ENCODE assay signal across 1 cellular context in the genomic region with DNA sequence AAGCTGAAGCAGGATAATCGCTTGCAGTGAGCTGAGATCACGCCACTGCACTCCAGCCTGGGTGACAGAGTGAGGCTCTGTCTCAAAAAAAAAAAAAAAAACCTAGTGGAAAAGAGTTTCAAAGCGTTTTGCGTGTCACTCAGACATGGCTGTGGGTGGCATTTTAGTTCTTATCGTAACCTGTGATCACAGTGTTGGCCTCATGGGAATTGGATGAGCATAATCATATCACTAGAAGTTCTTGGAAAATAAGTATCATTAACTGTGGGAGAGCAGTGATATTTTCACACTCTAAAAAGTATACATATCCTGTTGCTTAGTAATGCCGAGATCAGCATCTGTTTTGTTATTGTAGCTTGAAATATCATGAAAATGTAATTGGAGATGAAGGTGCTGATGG.
TF ChIP-seq lines count a peak whose summit lies in the region.

No MANE protein-coding gene starts in this region.

TF ChIP-seq in K562, 482 proteins besides CTCF, POLR2A, EP300 and RAD21:
- no peak for TF ChIP-seq KDM2B (CRISPR knock-in tag; IDR thresholded peaks at IDR 0.05)
- TF ChIP-seq, protein P1, sequence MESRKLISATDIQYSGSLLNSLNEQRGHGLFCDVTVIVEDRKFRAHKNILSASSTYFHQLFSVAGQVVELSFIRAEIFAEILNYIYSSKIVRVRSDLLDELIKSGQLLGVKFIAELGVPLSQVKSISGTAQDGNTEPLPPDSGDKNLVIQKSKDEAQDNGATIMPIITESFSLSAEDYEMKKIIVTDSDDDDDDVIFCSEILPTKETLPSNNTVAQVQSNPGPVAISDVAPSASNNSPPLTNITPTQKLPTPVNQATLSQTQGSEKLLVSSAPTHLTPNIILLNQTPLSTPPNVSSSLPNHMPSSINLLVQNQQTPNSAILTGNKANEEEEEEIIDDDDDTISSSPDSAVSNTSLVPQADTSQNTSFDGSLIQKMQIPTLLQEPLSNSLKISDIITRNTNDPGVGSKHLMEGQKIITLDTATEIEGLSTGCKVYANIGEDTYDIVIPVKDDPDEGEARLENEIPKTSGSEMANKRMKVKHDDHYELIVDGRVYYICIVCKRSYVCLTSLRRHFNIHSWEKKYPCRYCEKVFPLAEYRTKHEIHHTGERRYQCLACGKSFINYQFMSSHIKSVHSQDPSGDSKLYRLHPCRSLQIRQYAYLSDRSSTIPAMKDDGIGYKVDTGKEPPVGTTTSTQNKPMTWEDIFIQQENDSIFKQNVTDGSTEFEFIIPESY (CRISPR knock-in tag; IDR thresholded peaks at IDR 0.05), result no peak
- TF ChIP-seq PCBP2 (IDR thresholded peaks at IDR 0.05; ENCODE audit: low read depth, low read length, poor library complexity, severe bottlenecking), result no peak
- TF ChIP-seq, protein P2, sequence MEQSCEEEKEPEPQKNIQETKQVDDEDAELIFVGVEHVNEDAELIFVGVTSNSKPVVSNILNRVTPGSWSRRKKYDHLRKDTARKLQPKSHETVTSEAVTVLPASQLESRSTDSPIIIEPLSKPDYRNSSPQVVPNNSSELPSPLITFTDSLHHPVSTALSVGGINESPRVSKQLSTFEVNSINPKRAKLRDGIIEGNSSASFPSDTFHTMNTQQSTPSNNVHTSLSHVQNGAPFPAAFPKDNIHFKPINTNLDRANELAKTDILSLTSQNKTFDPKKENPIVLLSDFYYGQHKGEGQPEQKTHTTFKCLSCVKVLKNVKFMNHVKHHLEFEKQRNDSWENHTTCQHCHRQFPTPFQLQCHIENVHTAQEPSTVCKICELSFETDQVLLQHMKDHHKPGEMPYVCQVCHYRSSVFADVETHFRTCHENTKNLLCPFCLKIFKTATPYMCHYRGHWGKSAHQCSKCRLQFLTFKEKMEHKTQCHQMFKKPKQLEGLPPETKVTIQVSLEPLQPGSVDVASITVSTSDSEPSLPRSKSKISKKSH (CRISPR knock-in tag; IDR thresholded peaks at IDR 0.05), result no peak
- no peak for TF ChIP-seq MAZ (CRISPR knock-in tag; conservative IDR thresholded peaks at IDR 0.05 in 1 of 2, IDR thresholded peaks at IDR 0.05 in 1 of 2)
- TF ChIP-seq, protein P3, sequence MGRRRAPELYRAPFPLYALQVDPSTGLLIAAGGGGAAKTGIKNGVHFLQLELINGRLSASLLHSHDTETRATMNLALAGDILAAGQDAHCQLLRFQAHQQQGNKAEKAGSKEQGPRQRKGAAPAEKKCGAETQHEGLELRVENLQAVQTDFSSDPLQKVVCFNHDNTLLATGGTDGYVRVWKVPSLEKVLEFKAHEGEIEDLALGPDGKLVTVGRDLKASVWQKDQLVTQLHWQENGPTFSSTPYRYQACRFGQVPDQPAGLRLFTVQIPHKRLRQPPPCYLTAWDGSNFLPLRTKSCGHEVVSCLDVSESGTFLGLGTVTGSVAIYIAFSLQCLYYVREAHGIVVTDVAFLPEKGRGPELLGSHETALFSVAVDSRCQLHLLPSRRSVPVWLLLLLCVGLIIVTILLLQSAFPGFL (CRISPR knock-in tag; IDR thresholded peaks at IDR 0.05), result no peak
- no peak for TF ChIP-seq HCFC1 (IDR thresholded peaks at IDR 0.05; ENCODE audit: low read depth, low read length)
- TF ChIP-seq EP400 (IDR thresholded peaks at IDR 0.05), result no peak
- TF ChIP-seq, protein P4, sequence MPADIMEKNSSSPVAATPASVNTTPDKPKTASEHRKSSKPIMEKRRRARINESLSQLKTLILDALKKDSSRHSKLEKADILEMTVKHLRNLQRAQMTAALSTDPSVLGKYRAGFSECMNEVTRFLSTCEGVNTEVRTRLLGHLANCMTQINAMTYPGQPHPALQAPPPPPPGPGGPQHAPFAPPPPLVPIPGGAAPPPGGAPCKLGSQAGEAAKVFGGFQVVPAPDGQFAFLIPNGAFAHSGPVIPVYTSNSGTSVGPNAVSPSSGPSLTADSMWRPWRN (IDR thresholded peaks at IDR 0.05; ENCODE audit: low read depth), result no peak
- TF ChIP-seq SIN3A (IDR thresholded peaks at IDR 0.05; ENCODE audit: borderline replicate concordance in 2 of 2, control insufficient read depth in 1 of 2, low read depth in 2 of 2, low read length in 2 of 2), result no peak
- TF ChIP-seq, protein P5, sequence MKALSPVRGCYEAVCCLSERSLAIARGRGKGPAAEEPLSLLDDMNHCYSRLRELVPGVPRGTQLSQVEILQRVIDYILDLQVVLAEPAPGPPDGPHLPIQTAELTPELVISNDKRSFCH (CRISPR knock-in tag; IDR thresholded peaks at IDR 0.05), result no peak
- TF ChIP-seq, protein P5 (tag; IDR thresholded peaks at IDR 0.05), result no peak
- TF ChIP-seq HEY1 (CRISPR knock-in tag; IDR thresholded peaks at IDR 0.05; ENCODE audit: borderline replicate concordance), result no peak
- TF ChIP-seq, protein P6, sequence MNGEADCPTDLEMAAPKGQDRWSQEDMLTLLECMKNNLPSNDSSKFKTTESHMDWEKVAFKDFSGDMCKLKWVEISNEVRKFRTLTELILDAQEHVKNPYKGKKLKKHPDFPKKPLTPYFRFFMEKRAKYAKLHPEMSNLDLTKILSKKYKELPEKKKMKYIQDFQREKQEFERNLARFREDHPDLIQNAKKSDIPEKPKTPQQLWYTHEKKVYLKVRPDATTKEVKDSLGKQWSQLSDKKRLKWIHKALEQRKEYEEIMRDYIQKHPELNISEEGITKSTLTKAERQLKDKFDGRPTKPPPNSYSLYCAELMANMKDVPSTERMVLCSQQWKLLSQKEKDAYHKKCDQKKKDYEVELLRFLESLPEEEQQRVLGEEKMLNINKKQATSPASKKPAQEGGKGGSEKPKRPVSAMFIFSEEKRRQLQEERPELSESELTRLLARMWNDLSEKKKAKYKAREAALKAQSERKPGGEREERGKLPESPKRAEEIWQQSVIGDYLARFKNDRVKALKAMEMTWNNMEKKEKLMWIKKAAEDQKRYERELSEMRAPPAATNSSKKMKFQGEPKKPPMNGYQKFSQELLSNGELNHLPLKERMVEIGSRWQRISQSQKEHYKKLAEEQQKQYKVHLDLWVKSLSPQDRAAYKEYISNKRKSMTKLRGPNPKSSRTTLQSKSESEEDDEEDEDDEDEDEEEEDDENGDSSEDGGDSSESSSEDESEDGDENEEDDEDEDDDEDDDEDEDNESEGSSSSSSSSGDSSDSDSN (IDR thresholded peaks at IDR 0.05; ENCODE audit: borderline replicate concordance in 1 of 2, low read depth in 2 of 2, low read length in 2 of 2), result no peak
- TF ChIP-seq, protein P7, sequence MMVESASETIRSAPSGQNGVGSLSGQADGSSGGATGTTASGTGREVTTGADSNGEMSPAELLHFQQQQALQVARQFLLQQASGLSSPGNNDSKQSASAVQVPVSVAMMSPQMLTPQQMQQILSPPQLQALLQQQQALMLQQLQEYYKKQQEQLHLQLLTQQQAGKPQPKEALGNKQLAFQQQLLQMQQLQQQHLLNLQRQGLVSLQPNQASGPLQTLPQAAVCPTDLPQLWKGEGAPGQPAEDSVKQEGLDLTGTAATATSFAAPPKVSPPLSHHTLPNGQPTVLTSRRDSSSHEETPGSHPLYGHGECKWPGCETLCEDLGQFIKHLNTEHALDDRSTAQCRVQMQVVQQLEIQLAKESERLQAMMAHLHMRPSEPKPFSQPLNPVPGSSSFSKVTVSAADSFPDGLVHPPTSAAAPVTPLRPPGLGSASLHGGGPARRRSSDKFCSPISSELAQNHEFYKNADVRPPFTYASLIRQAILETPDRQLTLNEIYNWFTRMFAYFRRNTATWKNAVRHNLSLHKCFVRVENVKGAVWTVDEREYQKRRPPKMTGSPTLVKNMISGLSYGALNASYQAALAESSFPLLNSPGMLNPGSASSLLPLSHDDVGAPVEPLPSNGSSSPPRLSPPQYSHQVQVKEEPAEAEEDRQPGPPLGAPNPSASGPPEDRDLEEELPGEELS (CRISPR knock-in tag; IDR thresholded peaks at IDR 0.05; ENCODE audit: borderline replicate concordance), result no peak
- TF ChIP-seq, protein P8, sequence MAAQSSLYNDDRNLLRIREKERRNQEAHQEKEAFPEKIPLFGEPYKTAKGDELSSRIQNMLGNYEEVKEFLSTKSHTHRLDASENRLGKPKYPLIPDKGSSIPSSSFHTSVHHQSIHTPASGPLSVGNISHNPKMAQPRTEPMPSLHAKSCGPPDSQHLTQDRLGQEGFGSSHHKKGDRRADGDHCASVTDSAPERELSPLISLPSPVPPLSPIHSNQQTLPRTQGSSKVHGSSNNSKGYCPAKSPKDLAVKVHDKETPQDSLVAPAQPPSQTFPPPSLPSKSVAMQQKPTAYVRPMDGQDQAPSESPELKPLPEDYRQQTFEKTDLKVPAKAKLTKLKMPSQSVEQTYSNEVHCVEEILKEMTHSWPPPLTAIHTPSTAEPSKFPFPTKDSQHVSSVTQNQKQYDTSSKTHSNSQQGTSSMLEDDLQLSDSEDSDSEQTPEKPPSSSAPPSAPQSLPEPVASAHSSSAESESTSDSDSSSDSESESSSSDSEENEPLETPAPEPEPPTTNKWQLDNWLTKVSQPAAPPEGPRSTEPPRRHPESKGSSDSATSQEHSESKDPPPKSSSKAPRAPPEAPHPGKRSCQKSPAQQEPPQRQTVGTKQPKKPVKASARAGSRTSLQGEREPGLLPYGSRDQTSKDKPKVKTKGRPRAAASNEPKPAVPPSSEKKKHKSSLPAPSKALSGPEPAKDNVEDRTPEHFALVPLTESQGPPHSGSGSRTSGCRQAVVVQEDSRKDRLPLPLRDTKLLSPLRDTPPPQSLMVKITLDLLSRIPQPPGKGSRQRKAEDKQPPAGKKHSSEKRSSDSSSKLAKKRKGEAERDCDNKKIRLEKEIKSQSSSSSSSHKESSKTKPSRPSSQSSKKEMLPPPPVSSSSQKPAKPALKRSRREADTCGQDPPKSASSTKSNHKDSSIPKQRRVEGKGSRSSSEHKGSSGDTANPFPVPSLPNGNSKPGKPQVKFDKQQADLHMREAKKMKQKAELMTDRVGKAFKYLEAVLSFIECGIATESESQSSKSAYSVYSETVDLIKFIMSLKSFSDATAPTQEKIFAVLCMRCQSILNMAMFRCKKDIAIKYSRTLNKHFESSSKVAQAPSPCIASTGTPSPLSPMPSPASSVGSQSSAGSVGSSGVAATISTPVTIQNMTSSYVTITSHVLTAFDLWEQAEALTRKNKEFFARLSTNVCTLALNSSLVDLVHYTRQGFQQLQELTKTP (IDR thresholded peaks at IDR 0.05; ENCODE audit: low read depth in 1 of 2, partially characterized antibody in 2 of 2), result no peak
